8 cellular contexts compared by ENCODE assay signal in the genomic region with DNA sequence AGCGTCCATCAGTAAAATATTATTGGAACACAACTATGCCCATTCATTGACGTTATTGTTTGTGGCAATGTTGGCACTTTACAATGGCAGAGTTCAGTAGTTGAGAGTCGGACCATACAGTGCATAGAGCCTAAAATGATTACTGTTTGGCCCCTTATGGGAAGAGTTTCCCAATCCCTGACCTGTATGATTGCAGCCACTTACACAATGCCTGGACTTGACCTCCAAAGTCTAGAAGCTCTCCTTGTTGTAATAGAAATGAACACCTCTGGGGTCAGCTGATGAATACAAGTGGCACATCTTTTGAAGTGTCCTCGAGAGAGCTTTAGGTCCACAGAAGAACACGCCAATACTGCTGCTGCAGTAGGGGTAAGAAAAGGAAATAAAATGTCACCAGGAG. TPM values are rescaled to one million over a fixed set of nuclear protein-coding genes. Genes with fewer than 3 reads are reported as not detected.
"Had no signal": no experiment of that assay in that cellular context is flagged by ENCODE, and none has a peak within 500 bp of the region (broad histone marks: within the 10 kb centered on the region; RNA-seq: fewer than 3 reads in every experiment).

No MANE protein-coding gene starts in this region.

- H3K4me3 ChIP-seq: GM12878 had no signal

- ATAC-seq: GM12878 had no signal

- FAIRE-seq: G401.6, GM12891, GM12892, GM18507, GM19239 had no signal

- DNase-seq: GDM1, GF-D8 had no signal

RNA-seq across cellular contexts. Expression of gene NOX3, which starts 59.0 kb away (rescaled TPM):
- total RNA-seq: GM12878 had no signal
- polyA plus RNA-seq: GM12878 had no signal
